8 cellular contexts compared by ENCODE assay signal in genomic region chr2:120251863-120252206, GRCh38. TPM values are rescaled to one million over a fixed set of nuclear protein-coding genes. Genes with fewer than 3 reads are reported as not detected.
DNase-seq lines count a peak whose midpoint lies in the region; ATAC-seq, FAIRE-seq and TF ChIP-seq lines count a peak whose summit lies in the region.

No MANE protein-coding gene starts in this region.

- H3K36me3 ChIP-seq in SU-DHL-6 (ENCODE audit: low read length) (no peaks in the 10 kb centered on the region), gastrocnemius medialis (no peaks in the 10 kb centered on the region)

- H3K4me3 ChIP-seq in SU-DHL-6 (ENCODE audit: insufficient read depth, low read length, poor library complexity, severe bottlenecking) (peak overlapping the region; percentile 59), fibroblast of villous mesenchyme (ENCODE audit: low read depth, low read length) (peak overlapping the region; percentile 83), gastrocnemius medialis (peak overlapping the region; percentile 67 to 87 (median 73))

- no peaks in the 10 kb centered on the region for H3K9me3 ChIP-seq in SU-DHL-6 (ENCODE audit: insufficient read depth, low read length)
- no peaks in the 10 kb centered on the region for H3K9me3 ChIP-seq in gastrocnemius medialis

- ATAC-seq in gastrocnemius medialis (no peak), HG02973 (IDR thresholded peaks at IDR 0.05; ENCODE audit: unreplicated experiment) (no peak)

- H3K4me1 ChIP-seq in gastrocnemius medialis, result peaks cover 9 to 37% of the 10 kb centered on the region in 2 donors

- H3K79me2 ChIP-seq in SU-DHL-6 (ENCODE audit: insufficient read depth, low read length), result no peaks in the 10 kb centered on the region

- H3F3A ChIP-seq in SU-DHL-6 (ENCODE audit: insufficient read depth), result no peaks in the 10 kb centered on the region

- in situ Hi-C loops in gastrocnemius medialis (cut with MboI; ENCODE audit: low sequenced_read_pairs in 4 of 4), result no loop called here

- H4K20me1 ChIP-seq in SU-DHL-6 (ENCODE audit: low read depth, low read length), result no peaks in the 10 kb centered on the region

- intact Hi-C loops in gastrocnemius medialis (cut with DNase I; ENCODE audit: low total_unique reads), result loop anchor here (1.0 to 10.0 kb wide), 2 partner anchors 29 to 423 kb away; partner anchors contain the start of gene TMEM185B

- no peak for TF ChIP-seq CTCF in SU-DHL-6 (IDR thresholded peaks at IDR 0.05; ENCODE audit: insufficient read depth, low read length, poor library complexity, severe bottlenecking)
- no peak for TF ChIP-seq CTCF in fibroblast of villous mesenchyme (IDR thresholded peaks at IDR 0.05; ENCODE audit: insufficient read depth, low read depth, low read length)
- TF ChIP-seq CTCF in gastrocnemius medialis (IDR thresholded peaks at IDR 0.05 in 4 of 5, conservative IDR thresholded peaks at IDR 0.05 in 1 of 5), result no peak

- H3K4me2 ChIP-seq in SU-DHL-6 (ENCODE audit: low read depth, low read length, poor library complexity, severe bottlenecking), result peak overlapping the region; percentile 77

- TF ChIP-seq POLR2A in GM12892 (IDR thresholded peaks at IDR 0.05; ENCODE audit: low read depth, low read length) (no peak), gastrocnemius medialis (IDR thresholded peaks at IDR 0.05) (no peak)

- H3K9ac ChIP-seq in SU-DHL-6 (ENCODE audit: low read length), result peak overlapping the region; percentile 51

- peak overlapping the region; percentile 84 for H2AFZ ChIP-seq in SU-DHL-6 (ENCODE audit: low read depth, low read length, severe bottlenecking)

- peak; percentile 69 for FAIRE-seq in GM12892 (lab: Jason Lieb, UNC)

- DNase-seq in GM12892 (ENCODE audit: insufficient read length) (no peak), fibroblast of villous mesenchyme (ENCODE audit: low read depth) (no peak), gastrocnemius medialis (no peak), NCI-H526 treated with DMSO at 0.1 percent for 48 hours (lab: John Stamatoyannopoulos, UW) (no peak), NCI-H1048 (lab: John Stamatoyannopoulos, UW) (no peak), AG08396 (ENCODE audit: low spot score) (no peak)

- H3K27me3 ChIP-seq in SU-DHL-6 (ENCODE audit: low read length) (no peaks in the 10 kb centered on the region), gastrocnemius medialis (no peaks in the 10 kb centered on the region)

- no peak overlapping the region for H3K27ac ChIP-seq in SU-DHL-6 (ENCODE audit: low read depth, low read length)
- H3K27ac ChIP-seq in gastrocnemius medialis, result peak overlapping the region in 2 of 4 donors; percentile 78 to 89

- H3K9me2 ChIP-seq in SU-DHL-6 (replicated peaks; ENCODE audit: insufficient read depth, low read length), result no peaks in the 10 kb centered on the region

RNA-seq across cellular contexts. Expression of gene RALB, which starts 0.8 kb away (rescaled TPM):
- 79.0 TPM for polyA plus RNA-seq in GM12892 (2012; ENCODE audit: missing spikeins)
- total RNA-seq in fibroblast of villous mesenchyme (35.1 and 66.9 TPM in 2 replicates), gastrocnemius medialis (10 to 100 TPM; 20.1 to 45.0 (median 30.4) TPM)

RNA-seq across cellular contexts. Expression of gene TMEM185B, which starts 28.6 kb away (rescaled TPM):
- 7.8 TPM for polyA plus RNA-seq in GM12892 (2012; ENCODE audit: missing spikeins)
- total RNA-seq in fibroblast of villous mesenchyme, result 27.4 and 36.3 TPM in 2 replicates
- total RNA-seq in gastrocnemius medialis, result 10 to 100 TPM; 10.8 to 23.5 (median 15.4) TPM
